In the genomic region with DNA sequence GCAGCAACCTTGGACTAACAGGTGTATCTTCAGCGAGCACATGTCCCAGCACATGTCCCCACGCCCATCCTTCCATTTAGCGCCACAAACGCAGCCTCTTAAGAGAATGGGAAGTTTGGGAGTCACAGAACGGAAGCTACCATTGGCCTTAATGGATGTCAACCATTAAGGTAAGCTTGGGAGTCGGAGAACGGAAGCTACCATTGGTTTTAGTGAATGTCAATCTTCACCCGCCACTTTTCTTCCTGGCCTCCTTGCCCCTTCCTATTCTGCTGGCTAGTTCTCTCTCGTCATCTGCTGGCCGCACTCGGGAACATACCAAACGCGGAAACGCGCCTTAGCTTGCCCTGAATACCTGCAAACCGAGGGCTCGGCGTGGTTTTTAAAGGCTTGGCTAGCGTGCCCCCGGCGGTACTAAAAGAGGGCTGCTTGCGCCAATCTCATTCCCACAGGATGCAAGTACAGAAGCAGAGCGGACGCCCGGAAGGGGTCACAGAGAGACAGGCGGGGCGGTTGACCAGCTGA, we compare ENCODE assay signal across 11 cellular contexts. TPM values are rescaled to one million over a fixed set of nuclear protein-coding genes. Genes with fewer than 3 reads are reported as not detected.
DNase-seq lines count a peak whose midpoint lies in the region; ATAC-seq and TF ChIP-seq lines count a peak whose summit lies in the region.
"Had no signal": no experiment of that assay in that cellular context is flagged by ENCODE, and none has a peak within 500 bp of the region (broad histone marks: within the 10 kb centered on the region; RNA-seq: fewer than 3 reads in every experiment).

No MANE protein-coding gene starts in this region.

- peaks cover 7% of the 10 kb centered on the region for H3K27me3 ChIP-seq in suprapubic skin
- H3K27me3 ChIP-seq: gastrocnemius medialis had no signal

- no peak for TF ChIP-seq POLR2A in suprapubic skin (IDR thresholded peaks at IDR 0.05)

- peak; percentile 24 for TF ChIP-seq CTCF in choroid plexus epithelial cell (conservative IDR thresholded peaks at IDR 0.05; ENCODE audit: low read depth, low read length)
- TF ChIP-seq CTCF in suprapubic skin (IDR thresholded peaks at IDR 0.05), result no peak

- TF ChIP-seq EP300 in suprapubic skin (IDR thresholded peaks at IDR 0.05), result no peak

- H3K9me3 ChIP-seq in suprapubic skin, result no peaks in the 10 kb centered on the region
- H3K9me3 ChIP-seq: gastrocnemius medialis had no signal

- peak; percentile 49 for DNase-seq in DMS 273 (lab: John Stamatoyannopoulos, UW; ENCODE audit: unreplicated experiment)
- DNase-seq in DMS 273 treated with DMSO at 0.1 percent for 48 hours (lab: John Stamatoyannopoulos, UW), result no peak
- DNase-seq in choroid plexus epithelial cell (ENCODE audit: low read depth), result peak; percentile 61
- DNase-seq in kidney tubule cell (ENCODE audit: low spot score), result peak; percentile 87
- DNase-seq in suprapubic skin (ENCODE audit: low spot score in 2 of 2), result no peak
- DNase-seq: gastrocnemius medialis, NCI-H187 had no signal

- H3K4me1 ChIP-seq in suprapubic skin, result peaks cover 14% of the 10 kb centered on the region
- H3K4me1 ChIP-seq: gastrocnemius medialis had no signal

- no peak for ATAC-seq in HG02678 (IDR thresholded peaks at IDR 0.05; ENCODE audit: unreplicated experiment)
- ATAC-seq in HG02798 (IDR thresholded peaks at IDR 0.05; ENCODE audit: poor library complexity, unreplicated experiment), result no peak
- no peak for ATAC-seq in GM18907 (IDR thresholded peaks at IDR 0.05; ENCODE audit: unreplicated experiment)
- ATAC-seq: gastrocnemius medialis had no signal

- no peaks in the 10 kb centered on the region for H3K36me3 ChIP-seq in suprapubic skin
- H3K36me3 ChIP-seq: gastrocnemius medialis had no signal

- H3K27ac ChIP-seq in suprapubic skin, result no peak overlapping the region
- H3K27ac ChIP-seq: 22Rv1, gastrocnemius medialis had no signal

- 35% methylated on average over 27 of the region's 27 CpGs for WGBS in suprapubic skin

- H3K4me3 ChIP-seq in choroid plexus epithelial cell (ENCODE audit: low read depth, low read length), result no peak overlapping the region
- peak overlapping the region; percentile 26 for H3K4me3 ChIP-seq in suprapubic skin
- H3K4me3 ChIP-seq: gastrocnemius medialis had no signal

RNA-seq across cellular contexts. Expression of gene GLYATL1, which starts 24.3 kb away (rescaled TPM):
- 1 to 10 TPM in 3 of 4 donors, not detected in 1; 2.4 to 6.1 (median 3.5) TPM for total RNA-seq in suprapubic skin

Comparison
In these comparisons a context has a peak if more than half of its experiments do, and no peak if none do; other contexts are left out.
1. DNase-seq: peak in DMS 273 (single experiment), choroid plexus epithelial cell (single experiment) and kidney tubule cell (single experiment); none in DMS 273 treated with DMSO at 0.1 percent for 48 hours (single experiment) and suprapubic skin (0 of 2).